Comparison of ENCODE assay signal across 20 cellular contexts in the genomic region with DNA sequence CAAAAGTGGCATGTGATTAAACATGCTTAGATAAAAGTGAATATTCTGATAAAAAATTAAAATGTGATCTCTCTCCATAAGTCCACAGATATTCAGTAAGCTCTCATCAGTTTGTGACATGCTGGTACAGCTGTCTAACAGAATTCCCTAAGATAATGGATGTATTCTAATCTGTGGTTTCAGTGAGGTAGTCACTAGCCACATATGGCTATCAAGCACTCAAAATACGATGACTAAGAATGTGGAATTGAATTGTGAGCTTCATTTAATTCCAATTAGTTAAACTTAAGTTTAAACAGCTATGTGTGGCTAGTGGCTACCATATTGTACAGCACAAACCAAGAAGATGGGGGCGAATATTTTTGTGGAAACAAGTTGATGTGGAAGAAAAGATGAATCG. TPM values are rescaled to one million over a fixed set of nuclear protein-coding genes. Genes with fewer than 3 reads are reported as not detected.
DNase-seq lines count a peak whose midpoint lies in the region; ATAC-seq and TF ChIP-seq lines count a peak whose summit lies in the region.
"Had no signal": no experiment of that assay in that cellular context is flagged by ENCODE, and none has a peak within 500 bp of the region (broad histone marks: within the 10 kb centered on the region; RNA-seq: fewer than 3 reads in every experiment).

No MANE protein-coding gene starts in this region.

- H3K36me3 ChIP-seq in fibroblast of lung (ENCODE audit: control insufficient read depth, insufficient read depth, low read length): no peaks in the 10 kb centered on the region
- H3K36me3 ChIP-seq in transverse colon: no peaks in the 10 kb centered on the region
- H3K36me3 ChIP-seq: BE2C had no signal

- H3K27me3 ChIP-seq in fibroblast of lung (ENCODE audit: control insufficient read depth, insufficient read depth, low read length) (no peaks in the 10 kb centered on the region), transverse colon (no peaks in the 10 kb centered on the region)

- TF ChIP-seq EP300 in transverse colon (IDR thresholded peaks at IDR 0.05; ENCODE audit: low read depth): no peak

- no peak overlapping the region for H3K4me2 ChIP-seq in fibroblast of lung (ENCODE audit: extremely low read depth, insufficient read depth, low read length)

- no peak for TF ChIP-seq CTCF in fibroblast of lung (conservative IDR thresholded peaks at IDR 0.05 in 1 of 2, IDR thresholded peaks at IDR 0.05 in 1 of 2; ENCODE audit: low read depth in 1 of 2, low read length in 2 of 2)
- no peak for TF ChIP-seq CTCF in transverse colon (IDR thresholded peaks at IDR 0.05)

- no peak overlapping the region for H2AFZ ChIP-seq in fibroblast of lung (ENCODE audit: low read length)

- H3K27ac ChIP-seq in fibroblast of lung (ENCODE audit: insufficient read depth, low read length) (no peak overlapping the region), transverse colon (peak overlapping the region in 3 of 4 donors; percentile 49 to 75 (median 71))

- H3K4me1 ChIP-seq in fibroblast of lung (ENCODE audit: control insufficient read depth, extremely low read depth, insufficient read depth, low read length): no peaks in the 10 kb centered on the region
- peaks cover 8 to 49% (median 27%) of the 10 kb centered on the region in 4 donors for H3K4me1 ChIP-seq in transverse colon
- H3K4me1 ChIP-seq: BE2C had no signal

- ATAC-seq in SK-N-SH treated with all-trans-retinoic acid at 6 μM for 48 hours: no peak; the same call in 2 of the 3 replicates
- ATAC-seq: activated CD8-positive, alpha-beta memory T cell treated with anti-CD3 and anti-CD28 coated beads, Interleukin-2, amount 10 ng/mL, durations not matched to agents 7 days and 5 days had no signal

- DNase-seq in HS-5 (ENCODE audit: low read depth) (peak; percentile 33), fibroblast of lung (ENCODE audit: low read depth in 2 of 2) (peak; percentile 5 to 81), transverse colon (no peak), mesenteric fat pad (ENCODE audit: low spot score) (no peak), anterior cingulate cortex (lab: John Stamatoyannopoulos, UW) (no peak), Kasumi-1 (lab: John Stamatoyannopoulos, UW) (no peak)
- DNase-seq: activated CD4-positive, alpha-beta T cell treated with anti-CD3 and anti-CD28 coated beads for 1 hour; activated CD8-positive, alpha-beta memory T cell treated with anti-CD3 and anti-CD28 coated beads, Interleukin-2, amount 10 ng/mL, durations not matched to agents 7 days and 5 days; BE2C; Calu3; cerebellar nuclear complex; effector CD8-positive, alpha-beta T cell; NCI-H1048; NCI-H2029; NCI-H446 treated with DMSO at 0.1 percent for 48 hours had no signal

- WGBS in transverse colon (ENCODE audit: low coverage in 1 of 2), 2 donors: 74 to 75% methylated on average over 3 of the region's 3 CpGs

- H3K9me3 ChIP-seq in fibroblast of lung (ENCODE audit: control insufficient read depth, insufficient read depth, low read depth, low read length) (no peaks in the 10 kb centered on the region), transverse colon (no peaks in the 10 kb centered on the region)
- H3K9me3 ChIP-seq: BE2C had no signal

- intact Hi-C loops in transverse colon (cut with DNase I; ENCODE audit: low total_unique reads): no loop called here

- no peak for TF ChIP-seq POLR2A in transverse colon (IDR thresholded peaks at IDR 0.05)

- no peaks in the 10 kb centered on the region for H4K20me1 ChIP-seq in fibroblast of lung (ENCODE audit: control insufficient read depth, extremely low read depth, insufficient read depth, low read length)

- in situ Hi-C loops in transverse colon (cut with MboI; ENCODE audit: low pct_ligation_motif_present in 1 of 4, low pct_unique_long_range_greater_than_20kb in 1 of 4, low sequenced_read_pairs in 3 of 4): no loop called here

- H3K79me2 ChIP-seq in fibroblast of lung (ENCODE audit: control insufficient read depth, insufficient read depth, low read length): no peaks in the 10 kb centered on the region

- H3K9ac ChIP-seq in fibroblast of lung (ENCODE audit: insufficient read depth, low read length): no peak overlapping the region

- no peak overlapping the region for H3K4me3 ChIP-seq in fibroblast of lung (replicated peaks in 1 of 4; ENCODE audit: control extremely low read depth in 1 of 4, insufficient read depth in 1 of 4, low read depth in 3 of 4, low read length in 4 of 4)
- no peak overlapping the region for H3K4me3 ChIP-seq in transverse colon

TF ChIP-seq in SK-N-SH treated with all-trans-retinoic acid at 6 μM for 48 hours, 23 proteins besides CTCF, POLR2A, EP300 and RAD21:
- TF ChIP-seq ESRRG (CRISPR knock-in tag; IDR thresholded peaks at IDR 0.05) (no peak), ISL1 (CRISPR knock-in tag; IDR thresholded peaks at IDR 0.05) (peak; percentile 50), ZFP3 (CRISPR knock-in tag; IDR thresholded peaks at IDR 0.05) (0 out of 2 replicates have a peak, but pooled peaks have one; percentile 33)

RNA-seq across cellular contexts. Expression of a gene that starts 4.1 kb away (rescaled TPM):
- total RNA-seq in fibroblast of lung (not detected in 2 replicates), transverse colon (10 to 100 TPM in 1 of 4 donors, 1 to 10 TPM in 1, under 1 TPM in 1, not detected in 1; 0.48 to 11.9 (median 3.2) TPM), mesenteric fat pad (0.26 TPM)
- polyA plus RNA-seq in fibroblast of lung: not detected in 2 replicates
- not detected in 2 replicates for polyA plus RNA-seq in fibroblast of lung (2012)
- 0.47 TPM in 1 of 2 replicates, not detected in the other for polyA minus RNA-seq in fibroblast of lung (ENCODE audit: low replicate concordance)
- total RNA-seq: activated T-helper 2 cell treated with anti-CD3 and anti-CD28 coated beads, Interferon-gamma antibody, Interleukin-2, Interleukin-4, amounts not matched to agents 10 μg/mL and 5 μg/mL and 100 μg/mL, durations not matched to agents 14 hours and 24 hours and 36 hours; Calu3; G401; temporal lobe had no signal
- polyA plus RNA-seq: IgD-negative memory B cell had no signal

RNA-seq across cellular contexts. Expression of a gene that starts 46.7 kb away (rescaled TPM):
- total RNA-seq in fibroblast of lung: not detected in 2 replicates
- not detected in 2 replicates for polyA plus RNA-seq in fibroblast of lung
- not detected in 2 replicates for polyA plus RNA-seq in fibroblast of lung (2012)
- not detected in 2 replicates for polyA minus RNA-seq in fibroblast of lung (ENCODE audit: low replicate concordance)
- 1,000 to 10,000 TPM in 1 of 4 donors, 100 to 1,000 TPM in 2, 10 to 100 TPM in 1; 24.7 to 1,050 (median 278) TPM for total RNA-seq in transverse colon
- total RNA-seq in mesenteric fat pad: 0.71 TPM
- total RNA-seq: activated CD8-positive, alpha-beta memory T cell treated with anti-CD3 and anti-CD28 coated beads, Interleukin-2, amount 10 ng/mL, durations not matched to agents 7 days and 5 days; activated T-helper 2 cell treated with anti-CD3 and anti-CD28 coated beads, Interferon-gamma antibody, Interleukin-2, Interleukin-4, amounts not matched to agents 10 μg/mL and 5 μg/mL and 100 μg/mL, durations not matched to agents 14 hours and 24 hours and 36 hours; Calu3; G401; temporal lobe had no signal
- polyA plus RNA-seq: IgD-negative memory B cell had no signal

Comparison
In these comparisons a context has a peak if more than half of its experiments do, and no peak if none do; other contexts are left out.
1. DNase-seq: peak in HS-5 (single experiment) and fibroblast of lung (2 of 2); none in transverse colon (single experiment), mesenteric fat pad (single experiment), anterior cingulate cortex (0 of 58) and Kasumi-1 (0 of 2).
2. RNA of a gene that starts 46.7 kb away (total RNA-seq): 24.7 to 1,050 TPM in transverse colon; 0.71 TPM in mesenteric fat pad (single experiment) and not detected in fibroblast of lung; every median in the first group is over 10 times any median in the second.